In genomic region chr5:73448451-73449136, GRCh38 we compare ENCODE assay signal across 8 cellular contexts. TPM values are rescaled to one million over a fixed set of nuclear protein-coding genes. Genes with fewer than 3 reads are reported as not detected.
DNase-seq lines count a peak whose midpoint lies in the region; ATAC-seq and TF ChIP-seq lines count a peak whose summit lies in the region.

FOXD1 (minus strand) TSS chr5:73448777; CDS start chr5:73448362, 415 bp downstream.

- in situ Hi-C loops in GM13976 (cut with MboI; ENCODE audit: low sequenced_read_pairs, unreplicated experiment) = loop anchor here (10.0 kb wide), 1 partner anchor 144 kb away; no protein-coding TSS in a partner anchor

- peaks cover 34% of the 10 kb centered on the region for H3K27me3 ChIP-seq in ACC112 (ENCODE audit: insufficient read depth, low read length)
- H3K27me3 ChIP-seq in KMS-11 (ENCODE audit: insufficient read depth, low read depth) = peaks cover 27% of the 10 kb centered on the region
- H3K27me3 ChIP-seq in body of pancreas = peaks cover 9 to 65% of the 10 kb centered on the region in 2 donors
- peaks cover 89% of the 10 kb centered on the region for H3K27me3 ChIP-seq in iPS-15b (ENCODE audit: control insufficient read depth, insufficient read depth, low read length)
- peaks cover 79 to 95% (median 89%) of the 10 kb centered on the region in 3 donors for H3K27me3 ChIP-seq in sigmoid colon

- H3K9me3 ChIP-seq in body of pancreas (no peaks in the 10 kb centered on the region), iPS-15b (ENCODE audit: control insufficient read depth, insufficient read depth, low read length) (no peaks in the 10 kb centered on the region), sigmoid colon (no peaks in the 10 kb centered on the region)

- peak; percentile 41 for ATAC-seq in body of pancreas

- TF ChIP-seq EP300 in sigmoid colon (IDR thresholded peaks at IDR 0.05) = no peak

- peaks cover 12% of the 10 kb centered on the region for H3K4me1 ChIP-seq in ACC112 (ENCODE audit: control insufficient read depth, insufficient read depth, low read length, unreplicated experiment)
- peaks cover 35% of the 10 kb centered on the region for H3K4me1 ChIP-seq in KMS-11 (ENCODE audit: low read depth, poor library complexity, severe bottlenecking)
- H3K4me1 ChIP-seq in body of pancreas = peaks cover 22% of the 10 kb centered on the region
- peaks cover 4% of the 10 kb centered on the region for H3K4me1 ChIP-seq in iPS-15b (ENCODE audit: control insufficient read depth, insufficient read depth, low read length)
- H3K4me1 ChIP-seq in sigmoid colon = peaks cover 0 to 35% (median 29%) of the 10 kb centered on the region in 4 donors

- WGBS in body of pancreas, 2 donors = 0 to 3% methylated on average over 15 to 44 of the region's 61 CpGs
- WGBS in sigmoid colon, 2 donors = 1% methylated on average over 61 of the region's 61 CpGs

- H3K27ac ChIP-seq in ACC112 (ENCODE audit: low read depth, low read length) (peak within 1 kb of the TSS; percentile 55), KMS-11 (peak within 1 kb of the TSS; percentile 69), body of pancreas (no peak within 1 kb of the TSS), sigmoid colon (peak within 1 kb of the TSS in 1 of 4 donors; percentile 93)

- peaks cover 9% of the 10 kb centered on the region; the same call in 1 of the 2 replicates for H3K36me3 ChIP-seq in ACC112 (ENCODE audit: insufficient read depth, low read length)
- no peaks in the 10 kb centered on the region for H3K36me3 ChIP-seq in KMS-11 (ENCODE audit: insufficient read depth)
- no peaks in the 10 kb centered on the region for H3K36me3 ChIP-seq in body of pancreas (replicated peaks in 1 of 2; ENCODE audit: insufficient read depth in 1 of 2, low read depth in 2 of 2)
- H3K36me3 ChIP-seq in iPS-15b (ENCODE audit: control insufficient read depth, insufficient read depth, low read length) = no peaks in the 10 kb centered on the region
- no peaks in the 10 kb centered on the region for H3K36me3 ChIP-seq in sigmoid colon

- H3K4me3 ChIP-seq in ACC112 (ENCODE audit: low read depth, low read length) (peak within 1 kb of the TSS; percentile 92), KMS-11 (IDR thresholded peaks at IDR 0.05; ENCODE audit: insufficient read depth, low read depth, low read length) (no peak within 1 kb of the TSS), body of pancreas (no peak within 1 kb of the TSS), iPS-15b (ENCODE audit: low read depth, low read length) (peak within 1 kb of the TSS; percentile 57), sigmoid colon (peak within 1 kb of the TSS; percentile 21 to 39 (median 35))

- TF ChIP-seq CTCF in GM13976 (IDR thresholded peaks at IDR 0.05; ENCODE audit: borderline replicate concordance, control extremely low read depth, extremely low read depth, insufficient read depth, missing control alignments) (no peak), KMS-11 (conservative IDR thresholded peaks at IDR 0.05; ENCODE audit: low read depth, low read length) (no peak), body of pancreas (IDR thresholded peaks at IDR 0.05) (no peak), sigmoid colon (IDR thresholded peaks at IDR 0.05) (no peak)

- H2AFZ ChIP-seq in ACC112 (ENCODE audit: low read length, unreplicated experiment) = peak within 1 kb of the TSS; percentile 86
- H2AFZ ChIP-seq in KMS-11 (ENCODE audit: low read depth) = peak within 1 kb of the TSS; percentile 83

- peak; percentile 57 for DNase-seq in GM13976 (ENCODE audit: low spot score)
- peak; percentile 91 for DNase-seq in RPMI7951 (ENCODE audit: low read depth)
- DNase-seq in body of pancreas = peak in 3 of 4 donors; percentile 34 to 60 (median 38)
- peak; percentile 75 for DNase-seq in sigmoid colon
- no peak for DNase-seq in cortex of kidney (lab: John Stamatoyannopoulos, UW)

- peak within 1 kb of the TSS; percentile 70 for H3K4me2 ChIP-seq in KMS-11

- intact Hi-C loops in body of pancreas (cut with DNase I) (loop anchor here (5.0 kb wide), 1 partner anchor 231 kb away; no protein-coding TSS in a partner anchor), sigmoid colon (cut with DNase I) (loop anchor here (10.0 kb wide), 1 partner anchor 74 kb away; no protein-coding TSS in a partner anchor)

- H3K9ac ChIP-seq in KMS-11 (peak within 1 kb of the TSS; percentile 58; the same call in 1 of the 2 replicates), iPS-15b (ENCODE audit: low read depth, low read length) (peak within 1 kb of the TSS; percentile 47)

- H3K79me2 ChIP-seq in ACC112 (ENCODE audit: control insufficient read depth, insufficient read depth, low read length, unreplicated experiment) (peaks cover 32% of the 10 kb centered on the region), KMS-11 (ENCODE audit: insufficient read depth, low read depth) (peaks cover 22% of the 10 kb centered on the region)

- TF ChIP-seq POLR2A in body of pancreas (IDR thresholded peaks at IDR 0.05) (no peak), sigmoid colon (IDR thresholded peaks at IDR 0.05) (no peak)

- no peaks in the 10 kb centered on the region for H4K20me1 ChIP-seq in KMS-11 (ENCODE audit: insufficient read depth)

RNA-seq across cellular contexts. Expression of gene FOXD1, which starts in this region (rescaled TPM):
- total RNA-seq in RPMI7951 (2014; rRNA removed; shearing (Covaris generic)) = 9.1 and 11.2 TPM in 2 replicates
- total RNA-seq in body of pancreas = not detected
- total RNA-seq in sigmoid colon = under 1 TPM in 2 of 4 donors, not detected in 2; 0.36 to 0.49 TPM
- under 1 TPM in 1 of 3 donors, not detected in 2; 0.09 TPM for polyA plus RNA-seq in sigmoid colon

Comparison
In these comparisons a context has a peak if more than half of its experiments do, and no peak if none do; other contexts are left out.
1. Peak in DNase-seq and ATAC-seq in body of pancreas; RNA of the gene not detected or under 1 TPM.
2. Peak in DNase-seq and H3K4me3 ChIP-seq in sigmoid colon; RNA of the gene not detected or under 1 TPM.
3. H3K27ac ChIP-seq: peak in ACC112 (single experiment) and KMS-11 (single experiment); none in body of pancreas (0 of 4).
4. H3K4me3 ChIP-seq: peak in ACC112 (single experiment) and iPS-15b (single experiment); none in KMS-11 (single experiment) and body of pancreas (0 of 2).